ENCODE assay signal across 12 cellular contexts in genomic region chr2:74142340-74142739, GRCh38. TPM values are rescaled to one million over a fixed set of nuclear protein-coding genes. Genes with fewer than 3 reads are reported as not detected.
A peak's percentile ranks its signal among the peaks of the same experiment; 100 is the strongest.
DNase-seq lines count a peak whose midpoint lies in the region; ATAC-seq and TF ChIP-seq lines count a peak whose summit lies in the region.
"Had no signal": no experiment of that assay in that cellular context is flagged by ENCODE, and none has a peak within 500 bp of the region (broad histone marks: within the 10 kb centered on the region; RNA-seq: fewer than 3 reads in every experiment).

No MANE protein-coding gene starts in this region.

- H3K36me3 Mint-ChIP-seq in endothelial cell (ENCODE audit: low read depth, unreplicated experiment) = no peaks in the 10 kb centered on the region

- no peak for ATAC-seq in HG03354 (IDR thresholded peaks at IDR 0.05; ENCODE audit: poor library complexity, severe bottlenecking, unreplicated experiment)

- no peak overlapping the region for H3K27ac Mint-ChIP-seq in endothelial cell (ENCODE audit: unreplicated experiment)

- H3K9me3 Mint-ChIP-seq in endothelial cell (ENCODE audit: unreplicated experiment) = no peaks in the 10 kb centered on the region
- H3K9me3 Mint-ChIP-seq: CD8-positive, alpha-beta memory T cell had no signal

- TF ChIP-seq CTCF in 22Rv1 (IDR thresholded peaks at IDR 0.05) (peak; percentile 29; the same call in 1 of the 2 replicates), endothelial cell (IDR thresholded peaks at IDR 0.05; ENCODE audit: unreplicated experiment) (peak; percentile 44), GM13977 (IDR thresholded peaks at IDR 0.05; ENCODE audit: extremely low read depth, insufficient read depth, missing control alignments) (no peak)

- H3K27me3 Mint-ChIP-seq in endothelial cell (ENCODE audit: unreplicated experiment) = peaks cover 3% of the 10 kb centered on the region
- H3K27me3 Mint-ChIP-seq: CD8-positive, alpha-beta memory T cell had no signal

- in situ Hi-C loops in GM13977 (cut with MboI; ENCODE audit: low pct_unique_long_range_greater_than_20kb, low sequenced_read_pairs, unreplicated experiment) = no loop called here

- no peak overlapping the region for H3K27ac ChIP-seq in 22Rv1
- H3K27ac ChIP-seq: cardiac muscle cell had no signal

- no peaks in the 10 kb centered on the region for H3K4me1 Mint-ChIP-seq in endothelial cell (ENCODE audit: unreplicated experiment)

- peak; percentile 35 for DNase-seq in ELF-1 (ENCODE audit: low read depth, low spot score)
- DNase-seq in NCI-H82 (lab: John Stamatoyannopoulos, UW) = peak; percentile 77
- DNase-seq in endothelial cell (ENCODE audit: low spot score) = peak; percentile 27
- DNase-seq in GM13977 (ENCODE audit: low spot score) = no peak
- DNase-seq in DMS114 treated with DMSO at 0.1 percent for 48 hours (lab: John Stamatoyannopoulos, UW; ENCODE audit: unreplicated experiment) = no peak
- DNase-seq in NCI-H1048 (lab: John Stamatoyannopoulos, UW) = no peak
- DNase-seq: CD8-positive, alpha-beta memory T cell; NCI-H510A; T-helper 2 cell had no signal

- no peak overlapping the region for H3K4me3 Mint-ChIP-seq in endothelial cell (ENCODE audit: unreplicated experiment)

RNA-seq across cellular contexts. Expression of gene BOLA3, which starts 5.4 kb away (rescaled TPM):
- total RNA-seq in endothelial cell (ENCODE audit: unreplicated experiment) = 19.0 TPM

RNA-seq across cellular contexts. Expression of gene MOB1A, which starts 36.3 kb away (rescaled TPM):
- 85.3 TPM for total RNA-seq in endothelial cell (ENCODE audit: unreplicated experiment)

RNA-seq across cellular contexts. Expression of gene MTHFD2, which starts 56.1 kb away (rescaled TPM):
- 20.0 TPM for total RNA-seq in endothelial cell (ENCODE audit: unreplicated experiment)

Comparison
In these comparisons a context has a peak if more than half of its experiments do, and no peak if none do; other contexts are left out.
1. DNase-seq: peak in ELF-1 (single experiment), NCI-H82 (single experiment) and endothelial cell (single experiment); none in GM13977 (single experiment), DMS114 treated with DMSO at 0.1 percent for 48 hours (single experiment) and NCI-H1048 (single experiment).